Comparison of ENCODE assay signal across 9 cellular contexts in the genomic region with DNA sequence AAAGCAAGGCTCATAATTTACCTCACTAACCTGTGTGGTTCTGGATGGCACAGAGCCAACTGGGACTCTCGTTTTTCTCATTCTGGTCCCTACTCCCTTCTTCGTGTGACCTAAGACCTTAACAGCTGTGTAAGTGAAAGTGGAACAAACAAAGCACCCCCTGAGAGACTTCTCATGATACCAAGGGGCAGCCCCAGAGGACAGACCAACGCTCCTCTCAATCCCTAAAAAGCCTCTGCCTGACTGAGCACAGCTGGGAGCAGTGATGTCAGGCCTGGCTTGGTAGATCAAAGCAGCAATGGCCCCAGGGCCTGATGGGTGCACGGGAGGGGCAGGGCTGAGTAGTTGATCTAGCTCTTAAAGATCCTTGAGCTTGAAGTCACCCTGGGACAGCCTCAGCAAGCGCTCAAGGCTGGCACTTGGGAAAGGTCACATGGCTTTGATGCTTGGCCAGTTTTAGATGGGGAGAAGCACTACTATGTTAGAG. TPM values are rescaled to one million over a fixed set of nuclear protein-coding genes. Genes with fewer than 3 reads are reported as not detected.
DNase-seq lines count a peak whose midpoint lies in the region; ATAC-seq, FAIRE-seq and TF ChIP-seq lines count a peak whose summit lies in the region.
"Had no signal": no experiment of that assay in that cellular context is flagged by ENCODE, and none has a peak within 500 bp of the region (broad histone marks: within the 10 kb centered on the region; RNA-seq: fewer than 3 reads in every experiment).

No MANE protein-coding gene starts in this region.

- H3K27me3 Mint-ChIP-seq in activated naive CD8-positive, alpha-beta T cell treated with anti-CD3 and anti-CD28 coated beads for 36 hours = peaks cover 10% of the 10 kb centered on the region

- H3K36me3 ChIP-seq in spleen = no peaks in the 10 kb centered on the region

- H3K36me3 Mint-ChIP-seq in activated naive CD8-positive, alpha-beta T cell treated with anti-CD3 and anti-CD28 coated beads for 36 hours = no peaks in the 10 kb centered on the region

- TF ChIP-seq POLR2A in GM12891 (IDR thresholded peaks at IDR 0.05; ENCODE audit: low read depth, low read length) (no peak), spleen (IDR thresholded peaks at IDR 0.05) (no peak)

- no peak overlapping the region for H3K27ac Mint-ChIP-seq in activated naive CD8-positive, alpha-beta T cell treated with anti-CD3 and anti-CD28 coated beads for 36 hours
- H3K27ac Mint-ChIP-seq: activated CD4-positive, alpha-beta T cell treated with anti-CD3 and anti-CD28 coated beads, Interleukin-2, amount 10 ng/mL, durations not matched to agents 24 days and 14 days had no signal

- H3K9me3 ChIP-seq in spleen = no peaks in the 10 kb centered on the region

- no peaks in the 10 kb centered on the region for H3K27me3 ChIP-seq in spleen (replicated peaks in 1 of 7)

- WGBS in spleen, 5 donors = 57 to 76% (median 60%) methylated on average over 5 of the region's 5 CpGs

- H3K9me3 Mint-ChIP-seq in activated naive CD8-positive, alpha-beta T cell treated with anti-CD3 and anti-CD28 coated beads for 36 hours = no peaks in the 10 kb centered on the region
- H3K9me3 Mint-ChIP-seq: activated CD4-positive, alpha-beta T cell treated with anti-CD3 and anti-CD28 coated beads, Interleukin-2, amount 10 ng/mL, durations not matched to agents 24 days and 14 days had no signal

- no peak for FAIRE-seq in GM12891 (lab: Jason Lieb, UNC)

- H3K27ac ChIP-seq in spleen = peak overlapping the region in 1 of 8 donors; percentile 27

- DNase-seq in GM12891 (ENCODE audit: insufficient read length, low spot score) = no peak
- peak; percentile 24 for DNase-seq in kidney glomerular epithelial cell (lab: John Stamatoyannopoulos, UW)
- no peak for DNase-seq in COR-L47 (lab: John Stamatoyannopoulos, UW)
- DNase-seq in activated naive CD8-positive, alpha-beta T cell treated with anti-CD3 and anti-CD28 coated beads for 36 hours = no peak
- DNase-seq in spleen = no peak
- DNase-seq: activated CD4-positive, alpha-beta T cell treated with anti-CD3 and anti-CD28 coated beads, Interleukin-2, amount 10 ng/mL, durations not matched to agents 24 days and 14 days had no signal

- peak; percentile 72 for ATAC-seq in GM21423 (IDR thresholded peaks at IDR 0.05; ENCODE audit: unreplicated experiment)
- ATAC-seq in HG03575 (IDR thresholded peaks at IDR 0.05; ENCODE audit: extremely low read depth, insufficient number of reproducible peaks, low FRiP score, unreplicated experiment) = peak; percentile 71
- ATAC-seq in HG03520 (IDR thresholded peaks at IDR 0.05; ENCODE audit: unreplicated experiment) = no peak

- intact Hi-C loops in spleen (cut with DNase I; ENCODE audit: low total_unique reads) = no loop called here

- no peak overlapping the region for H3K4me3 Mint-ChIP-seq in activated naive CD8-positive, alpha-beta T cell treated with anti-CD3 and anti-CD28 coated beads for 36 hours
- H3K4me3 Mint-ChIP-seq: activated CD4-positive, alpha-beta T cell treated with anti-CD3 and anti-CD28 coated beads, Interleukin-2, amount 10 ng/mL, durations not matched to agents 24 days and 14 days had no signal

- H3K4me3 ChIP-seq in spleen = no peak overlapping the region

- TF ChIP-seq CTCF in spleen (IDR thresholded peaks at IDR 0.05 in 8 of 11, conservative IDR thresholded peaks at IDR 0.05 in 3 of 11) = no peak

- peaks cover 0 to 16% (median 2%) of the 10 kb centered on the region in 6 donors for H3K4me1 ChIP-seq in spleen

- no peaks in the 10 kb centered on the region for H3K4me1 Mint-ChIP-seq in activated naive CD8-positive, alpha-beta T cell treated with anti-CD3 and anti-CD28 coated beads for 36 hours
- H3K4me1 Mint-ChIP-seq: activated CD4-positive, alpha-beta T cell treated with anti-CD3 and anti-CD28 coated beads, Interleukin-2, amount 10 ng/mL, durations not matched to agents 24 days and 14 days had no signal

TF ChIP-seq in GM12891, 5 proteins besides CTCF, POLR2A, EP300 and RAD21:
- no peak for TF ChIP-seq POLR2AphosphoS5 (IDR thresholded peaks at IDR 0.05; ENCODE audit: low read depth, low read length)
- TF ChIP-seq SPI1 (IDR thresholded peaks at IDR 0.05; ENCODE audit: low read depth, low read length) = no peak
- peak; percentile 85 for TF ChIP-seq PAX5 (IDR thresholded peaks at IDR 0.05; ENCODE audit: insufficient read depth, low read length, severe bottlenecking)
- no peak for TF ChIP-seq TAF1 (IDR thresholded peaks at IDR 0.05; ENCODE audit: low read depth, low read length)
- TF ChIP-seq POU2F2 (IDR thresholded peaks at IDR 0.05; ENCODE audit: low read depth, low read length) = 0 out of 2 replicates have a peak, but pooled peaks have one; percentile 18

RNA-seq across cellular contexts. Expression of a gene that starts 16.2 kb away (rescaled TPM):
- 1.5 TPM for polyA plus RNA-seq in GM12891 (2012; ENCODE audit: low read depth, missing spikeins)
- not detected for total RNA-seq in activated naive CD8-positive, alpha-beta T cell treated with anti-CD3 and anti-CD28 coated beads for 36 hours
- total RNA-seq in spleen = 100 to 1,000 TPM in 1 of 7 donors, 10 to 100 TPM in 6; 60.2 to 167 (median 87.6) TPM
- polyA plus RNA-seq in spleen = 10 to 100 TPM in 2 of 3 donors, 1 to 10 TPM in 1; 9.3 to 35.3 (median 19.8) TPM

Comparison
In these comparisons a context has a peak if more than half of its experiments do, and no peak if none do; other contexts are left out.
1. RNA of a gene that starts 16.2 kb away (total RNA-seq): 60.2 to 167 TPM in spleen; not detected in activated naive CD8-positive, alpha-beta T cell treated with anti-CD3 and anti-CD28 coated beads for 36 hours; every median in the first group is over 10 times any median in the second.